Comparison of ENCODE assay signal across 8 cellular contexts in the genomic region with DNA sequence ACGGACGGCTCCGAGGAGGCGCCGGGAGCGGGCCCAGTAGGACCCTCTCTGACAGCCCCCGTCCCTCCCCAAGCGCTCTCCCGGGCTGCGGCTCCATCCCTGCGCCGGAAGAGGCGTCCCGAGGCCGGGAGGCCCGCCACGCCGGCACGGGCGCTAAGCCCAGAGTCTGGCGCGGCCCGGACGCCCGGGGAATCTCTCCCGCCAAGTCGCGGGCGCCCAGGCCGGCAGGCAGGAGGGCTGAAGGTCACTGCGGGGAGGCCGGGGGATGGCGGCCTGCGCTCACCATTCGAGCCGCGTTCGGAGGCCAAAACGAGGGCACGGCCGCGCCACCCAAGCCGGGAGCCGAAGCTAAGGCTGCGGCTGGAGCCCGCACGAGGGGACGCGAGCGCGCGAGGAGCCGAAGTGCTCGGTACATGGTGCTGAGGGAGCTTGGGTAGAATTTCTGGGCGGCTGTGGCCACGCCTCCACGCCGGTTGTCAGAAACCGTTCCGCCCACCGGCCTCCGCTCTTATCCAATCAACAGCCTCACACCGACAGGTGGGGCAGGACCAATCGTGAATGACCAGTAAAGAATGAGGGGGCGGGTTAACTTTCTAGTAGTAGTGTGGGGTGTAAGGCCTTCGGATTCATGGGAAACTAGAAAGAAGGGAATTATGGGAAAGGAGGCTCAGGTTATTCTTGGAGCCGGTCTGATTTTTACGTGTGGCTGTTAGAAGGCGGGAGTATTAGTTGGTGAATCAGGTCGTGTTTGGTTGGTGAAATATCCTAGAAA. TPM values are rescaled to one million over a fixed set of nuclear protein-coding genes. Genes with fewer than 3 reads are reported as not detected.
DNase-seq lines count a peak whose midpoint lies in the region; ATAC-seq and TF ChIP-seq lines count a peak whose summit lies in the region.

Gene FH (minus strand): TSS at position 448 of the 772 bp plus-strand sequence. CDS start 33 bp downstream, at position 415.

- peaks cover 6% of the 10 kb centered on the region for H3K27me3 ChIP-seq in upper lobe of right lung

- no peak for TF ChIP-seq CTCF in GM13976 (IDR thresholded peaks at IDR 0.05; ENCODE audit: borderline replicate concordance, control extremely low read depth, extremely low read depth, insufficient read depth, missing control alignments)
- TF ChIP-seq CTCF in upper lobe of right lung (IDR thresholded peaks at IDR 0.05) = no peak

- DNase-seq in GM13976 (ENCODE audit: low spot score) (peak; percentile 86), NCI-H146 treated with DMSO at 0.1 percent for 48 hours (lab: John Stamatoyannopoulos, UW; ENCODE audit: unreplicated experiment) (peak; percentile 99), amniotic epithelial cell (ENCODE audit: low read depth) (peak; percentile 99), left cardiac atrium (peak; percentile 97), posterior vena cava (ENCODE audit: low spot score) (peak; percentile 98), upper lobe of right lung (peak; percentile 97)

- H3K27ac ChIP-seq in upper lobe of right lung = peak within 1 kb of the TSS; percentile 83

- H3K4me3 ChIP-seq in upper lobe of right lung = peak within 1 kb of the TSS; percentile 85

- H3K4me1 ChIP-seq in upper lobe of right lung = peaks cover 12% of the 10 kb centered on the region

- in situ Hi-C loops in GM13976 (cut with MboI; ENCODE audit: low sequenced_read_pairs, unreplicated experiment) = loop anchor here (10.0 kb wide), 2 partner anchors 315 to 475 kb away; partner anchors contain the start of gene MAP1LC3C

- peak; percentile 95 for ATAC-seq in HG02870 (IDR thresholded peaks at IDR 0.05; ENCODE audit: unreplicated experiment)
- ATAC-seq in left cardiac atrium = peak; percentile 99
- ATAC-seq in upper lobe of right lung = peak; percentile 99

- no peaks in the 10 kb centered on the region for H3K36me3 ChIP-seq in upper lobe of right lung

- H3K9me3 ChIP-seq in upper lobe of right lung = no peaks in the 10 kb centered on the region

- intact Hi-C loops in T-helper 1 cell treated with Interleukin-12 subunit alpha and Interleukin-12 subunit beta and Interleukin-4 antibody, amounts not matched to agents 30 ng/mL and 1 ng/mL, for 36 hours (cut with micrococcal nuclease) = loop anchor here (1.0 to 10.0 kb wide), 10 partner anchors 12 to 1799 kb away; partner anchors contain the start of genes CHML, GREM2, OPN3 and SDCCAG8
- intact Hi-C loops in left cardiac atrium (cut with DNase I) = no loop called here
- intact Hi-C loops in posterior vena cava (cut with DNase I) = no loop called here
- intact Hi-C loops in upper lobe of right lung (cut with DNase I) = no loop called here

RNA-seq across cellular contexts. Expression of gene FH, which starts in this region (rescaled TPM):
- 53.8 and 55.3 TPM in 2 replicates for total RNA-seq in T-helper 1 cell treated with Interleukin-12 subunit alpha and Interleukin-12 subunit beta and Interleukin-4 antibody, amounts not matched to agents 30 ng/mL and 1 ng/mL, for 36 hours
- 100 to 1,000 TPM; 146 to 181 TPM for total RNA-seq in left cardiac atrium
- total RNA-seq in posterior vena cava = 10 to 100 TPM; 45.0 to 54.1 TPM
- 37.4 TPM for total RNA-seq in upper lobe of right lung

Comparison
In these comparisons a context has a peak if more than half of its experiments do, and no peak if none do; other contexts are left out.
1. Peak in every context shown above with its lines: DNase-seq, ATAC-seq, H3K4me3 ChIP-seq and H3K27ac ChIP-seq.